Comparison of ENCODE assay signal across 31 cellular contexts in genomic region chr12:60271816-60272215, GRCh38.
DNase-seq lines count a peak whose midpoint lies in the region; ATAC-seq, FAIRE-seq and TF ChIP-seq lines count a peak whose summit lies in the region.
"Had no signal": no experiment of that assay in that cellular context is flagged by ENCODE, and none has a peak within 500 bp of the region (broad histone marks: within the 10 kb centered on the region; RNA-seq: fewer than 3 reads in every experiment).

No MANE protein-coding gene starts in this region.

- H3K4me1 ChIP-seq in right atrium auricular region (no peaks in the 10 kb centered on the region), kidney (ENCODE audit: control insufficient read depth in 1 of 2, insufficient read depth in 1 of 2, low read depth in 1 of 2, low read length in 2 of 2) (no peaks in the 10 kb centered on the region)
- H3K4me1 ChIP-seq: BE2C; BLaER1; BLaER1 treated with 17β-estradiol and CSF1 and Interleukin-3, amounts not matched to agents 10 nM and 100 nM had no signal

- no peak for ATAC-seq in Right ventricle myocardium inferior
- ATAC-seq: A549; CD8-positive, alpha-beta T cell had no signal

- no peak overlapping the region for H3K9ac ChIP-seq in kidney (ENCODE audit: low read length in 2 of 2)
- H3K9ac ChIP-seq: BLaER1; BLaER1 treated with 17β-estradiol and CSF1 and Interleukin-3, amounts not matched to agents 10 nM and 100 nM had no signal

- TF ChIP-seq CTCF in right atrium auricular region (IDR thresholded peaks at IDR 0.05) (no peak), kidney (IDR thresholded peaks at IDR 0.05; ENCODE audit: borderline replicate concordance, extremely low read depth, insufficient read depth) (no peak)

- H3K9me3 ChIP-seq in right atrium auricular region (no peaks in the 10 kb centered on the region), kidney (ENCODE audit: control insufficient read depth in 1 of 2, low read length in 2 of 2) (no peaks in the 10 kb centered on the region)
- H3K9me3 ChIP-seq: A549, Caco-2 had no signal

- no peak for FAIRE-seq in kidney (lab: Jason Lieb, UNC)
- FAIRE-seq: A204.1, A549, D721Med had no signal

- H3K4me3 ChIP-seq in right atrium auricular region (no peak overlapping the region), kidney (ENCODE audit: low read length in 2 of 2) (no peak overlapping the region)
- H3K4me3 ChIP-seq: A549; BLaER1; BLaER1 treated with 17β-estradiol and CSF1 and Interleukin-3, amounts not matched to agents 10 nM and 100 nM had no signal

- DNase-seq in Right ventricle myocardium inferior (ENCODE audit: missing footprints) (peak; percentile 61), right atrium auricular region (ENCODE audit: low spot score) (no peak), kidney (peak; percentile 35), LoVo (ENCODE audit: low spot score) (no peak)
- DNase-seq: 8988T; ACHN; AML-193; BE2C; C1 segment of cervical spinal cord; Caco-2; Calu3; CD4-positive, alpha-beta memory T cell; CD4-positive, alpha-beta T cell; CD4-positive, CD25-positive, alpha-beta regulatory T cell; CD8-positive, alpha-beta memory T cell; CD8-positive, alpha-beta T cell; COR-L47; DMS 273 treated with DMSO at 0.1 percent for 48 hours; DMS153; DMS53; DMS79; DMS79 treated with DMSO at 0.1 percent for 48 hours; DND-41; EL had no signal

- H3K36me3 ChIP-seq in right atrium auricular region = no peaks in the 10 kb centered on the region
- no peaks in the 10 kb centered on the region for H3K36me3 ChIP-seq in kidney (ENCODE audit: control insufficient read depth in 1 of 2, insufficient read depth in 2 of 2, low read length in 2 of 2)
- H3K36me3 ChIP-seq: BE2C; BLaER1; BLaER1 treated with 17β-estradiol and CSF1 and Interleukin-3, amounts not matched to agents 10 nM and 100 nM had no signal

- no peaks in the 10 kb centered on the region for H3K27me3 ChIP-seq in right atrium auricular region
- H3K27me3 ChIP-seq: BE2C; BLaER1; BLaER1 treated with 17β-estradiol and CSF1 and Interleukin-3, amounts not matched to agents 10 nM and 100 nM had no signal

- intact Hi-C loops in Right ventricle myocardium inferior (cut with DNase I) = no loop called here
- intact Hi-C loops in kidney (cut with DNase I) = no loop called here

- H3K27ac ChIP-seq in right atrium auricular region (no peak overlapping the region), kidney (ENCODE audit: low read depth in 2 of 2, low read length in 2 of 2) (no peak overlapping the region)
- H3K27ac ChIP-seq: 22Rv1; A549; BLaER1; BLaER1 treated with 17β-estradiol and CSF1 and Interleukin-3, amounts not matched to agents 10 nM and 100 nM; C4-2B had no signal

Comparison
In these comparisons a context has a peak if more than half of its experiments do, and no peak if none do; other contexts are left out.
1. DNase-seq: peak in Right ventricle myocardium inferior (single experiment) and kidney (single experiment); none in right atrium auricular region (single experiment) and LoVo (single experiment).